Comparison of ENCODE assay signal across 6 cellular contexts in genomic region chr15:68173119-68173518, GRCh38.
"Had no signal": no experiment of that assay in that cellular context is flagged by ENCODE, and none has a peak within 500 bp of the region (broad histone marks: within the 10 kb centered on the region; RNA-seq: fewer than 3 reads in every experiment).

No MANE protein-coding gene starts in this region.

- H3K4me2 ChIP-seq: KMS-11 had no signal

- DNase-seq: IMR-90, Karpas-422, KBM-7, KG1 had no signal

- H3K9ac ChIP-seq: KMS-11 had no signal

- H3K27ac ChIP-seq: HL-60, KMS-11 had no signal
